ENCODE assay signal across 1 cellular context in the genomic region with DNA sequence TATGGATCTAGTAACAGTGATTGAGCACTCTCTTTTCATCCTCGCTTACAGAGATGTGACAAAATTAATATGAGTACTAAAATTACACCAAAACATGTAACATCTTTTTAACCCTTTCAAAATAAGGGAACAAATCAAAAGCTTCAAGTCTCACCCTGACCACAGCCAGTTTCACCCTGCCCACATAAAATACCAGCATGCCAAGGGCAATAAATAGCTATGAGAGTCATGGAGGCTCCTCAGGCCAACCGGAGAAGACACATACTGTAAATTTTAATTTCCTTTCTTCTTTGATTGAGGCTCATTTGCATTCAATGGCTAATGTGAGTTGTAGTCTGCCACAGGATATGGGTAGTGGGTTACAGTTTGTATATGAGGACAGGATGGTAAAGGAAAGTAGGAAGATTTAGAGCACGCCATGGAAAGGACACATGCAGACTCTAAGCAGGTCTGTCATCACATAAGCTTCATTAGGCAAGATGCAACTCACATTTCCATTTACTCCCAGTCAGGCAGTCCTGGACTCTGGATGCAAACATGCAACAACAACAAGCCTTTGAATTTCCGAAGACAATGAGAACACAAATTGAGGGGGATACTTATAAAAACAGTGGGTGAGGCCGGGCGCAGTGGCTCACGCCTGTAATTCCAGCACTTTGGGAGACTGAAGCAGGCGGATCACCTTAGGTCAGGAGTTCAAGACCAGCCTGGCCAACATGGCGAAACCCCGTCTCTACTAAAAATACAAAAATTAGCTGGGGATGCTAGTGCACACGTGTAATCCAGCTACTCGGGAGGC.
TF ChIP-seq lines count a peak whose summit lies in the region.

No MANE protein-coding gene starts in this region.

TF ChIP-seq in SK-N-SH treated with all-trans-retinoic acid at 6 μM for 48 hours, 23 proteins besides CTCF, POLR2A, EP300 and RAD21 (continued from another document):
- TF ChIP-seq TSHZ2 (CRISPR knock-in tag; IDR thresholded peaks at IDR 0.05) (no peak), GLIS3 (CRISPR knock-in tag; IDR thresholded peaks at IDR 0.05) (no peak), ZFP3 (CRISPR knock-in tag; IDR thresholded peaks at IDR 0.05) (no peak), OSR1 (CRISPR knock-in tag; IDR thresholded peaks at IDR 0.05) (no peak), BACH2 (CRISPR knock-in tag; IDR thresholded peaks at IDR 0.05; ENCODE audit: borderline replicate concordance) (no peak), TCF4 (CRISPR knock-in tag; IDR thresholded peaks at IDR 0.05; ENCODE audit: borderline replicate concordance) (no peak), ZNF565 (CRISPR knock-in tag; conservative IDR thresholded peaks at IDR 0.05; ENCODE audit: low read depth) (no peak)
